ENCODE assay signal across 36 cellular contexts in the genomic region with DNA sequence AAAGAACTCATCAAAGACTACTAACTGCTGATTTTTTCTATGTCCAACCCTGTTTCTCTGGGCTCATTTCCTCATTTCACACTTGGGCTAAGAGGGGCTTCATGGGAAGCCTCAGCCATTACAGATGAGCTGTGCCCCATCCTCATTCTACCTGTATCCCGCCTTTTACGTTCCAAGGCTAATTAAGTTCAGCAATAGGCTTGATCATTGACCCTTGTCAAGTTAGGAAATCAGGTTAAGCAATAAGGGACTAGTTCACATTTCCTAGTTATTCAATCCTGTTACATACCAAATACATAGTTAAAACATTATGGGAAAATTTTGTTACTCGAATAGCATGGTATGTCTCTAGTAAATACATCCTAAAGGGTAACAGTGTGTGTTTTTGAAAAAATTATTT.
"Had no signal": no experiment of that assay in that cellular context is flagged by ENCODE, and none has a peak within 500 bp of the region (broad histone marks: within the 10 kb centered on the region; RNA-seq: fewer than 3 reads in every experiment).

No MANE protein-coding gene starts in this region.

- H3K4me1 Mint-ChIP-seq: activated naive CD4-positive, alpha-beta T cell treated with anti-CD3 and anti-CD28 coated beads, Interleukin-2, amount 50 U/mL, for 24 hours; activated naive CD8-positive, alpha-beta T cell treated with anti-CD3 and anti-CD28 coated beads, Interleukin-2, amount 50 U/mL, for 24 hours; brain; central memory CD8-positive, alpha-beta T cell had no signal

- H3K4me3 Mint-ChIP-seq: activated CD4-positive, alpha-beta memory T cell treated with anti-CD3 and anti-CD28 coated beads for 36 hours; activated CD4-positive, alpha-beta T cell treated with anti-CD3 and anti-CD28 coated beads for 36 hours; activated CD4-positive, alpha-beta T cell treated with anti-CD3 and anti-CD28 coated beads, Interleukin-2, amount 10 ng/mL, durations not matched to agents 24 days and 14 days; activated CD8-positive, alpha-beta memory T cell treated with anti-CD3 and anti-CD28 coated beads, Interleukin-2, amount 10 ng/mL, durations not matched to agents 7 days and 5 days; activated CD8-positive, alpha-beta T cell treated with anti-CD3 and anti-CD28 coated beads, Interleukin-2, amount 10 ng/mL, durations not matched to agents 7 days and 5 days; activated naive CD4-positive, alpha-beta T cell treated with anti-CD3 and anti-CD28 coated beads for 36 hours; activated naive CD4-positive, alpha-beta T cell treated with anti-CD3 and anti-CD28 coated beads, Interleukin-2, amount 50 U/mL, for 24 hours; activated naive CD8-positive, alpha-beta T cell treated with anti-CD3 and anti-CD28 coated beads for 36 hours; activated naive CD8-positive, alpha-beta T cell treated with anti-CD3 and anti-CD28 coated beads, Interleukin-2, amount 50 U/mL, for 24 hours; activated T-helper 1 cell treated with anti-CD3 and anti-CD28 coated beads, Interleukin-12 subunit alpha, Interleukin-12 subunit beta, Interleukin-2, Interleukin-4 antibody, amounts not matched to agents 30 ng/mL and 10 ng/mL and 1 ng/mL, durations not matched to agents 14 hours and 24 hours and 36 hours; brain; central memory CD8-positive, alpha-beta T cell; effector memory CD8-positive, alpha-beta T cell had no signal

- H3K4me1 ChIP-seq: adrenal gland, breast epithelium, foreskin keratinocyte, gastrocnemius medialis had no signal

- FAIRE-seq: colon had no signal

- H3K36me3 ChIP-seq: breast epithelium had no signal

- H3K27me3 ChIP-seq: adrenal gland, breast epithelium, cardiac muscle cell, esophagus muscularis mucosa, foreskin keratinocyte, gastrocnemius medialis, heart left ventricle had no signal

- H3K9me3 Mint-ChIP-seq: activated CD4-positive, alpha-beta memory T cell treated with anti-CD3 and anti-CD28 coated beads for 36 hours; activated CD4-positive, alpha-beta T cell treated with anti-CD3 and anti-CD28 coated beads, Interleukin-2, amount 10 ng/mL, durations not matched to agents 24 days and 14 days; activated naive CD4-positive, alpha-beta T cell treated with anti-CD3 and anti-CD28 coated beads for 36 hours; activated naive CD4-positive, alpha-beta T cell treated with anti-CD3 and anti-CD28 coated beads, Interleukin-2, amount 50 U/mL, for 24 hours; activated naive CD8-positive, alpha-beta T cell treated with anti-CD3 and anti-CD28 coated beads for 36 hours; activated naive CD8-positive, alpha-beta T cell treated with anti-CD3 and anti-CD28 coated beads, Interleukin-2, amount 50 U/mL, for 24 hours; activated T-helper 1 cell treated with anti-CD3 and anti-CD28 coated beads, Interleukin-12 subunit alpha, Interleukin-12 subunit beta, Interleukin-2, Interleukin-4 antibody, amounts not matched to agents 30 ng/mL and 10 ng/mL and 1 ng/mL, durations not matched to agents 14 hours and 24 hours and 36 hours; activated T-helper 2 cell treated with anti-CD3 and anti-CD28 coated beads, Interferon-gamma antibody, Interleukin-2, Interleukin-4, amounts not matched to agents 10 μg/mL and 5 μg/mL and 100 μg/mL, durations not matched to agents 14 hours and 24 hours and 36 hours; brain; central memory CD8-positive, alpha-beta T cell; effector memory CD8-positive, alpha-beta T cell had no signal

- H3K27me3 Mint-ChIP-seq: activated CD4-positive, alpha-beta memory T cell treated with anti-CD3 and anti-CD28 coated beads for 36 hours; activated CD4-positive, alpha-beta T cell treated with anti-CD3 and anti-CD28 coated beads for 36 hours; activated naive CD4-positive, alpha-beta T cell treated with anti-CD3 and anti-CD28 coated beads, Interleukin-2, amount 50 U/mL, for 24 hours; activated naive CD8-positive, alpha-beta T cell treated with anti-CD3 and anti-CD28 coated beads for 36 hours; activated naive CD8-positive, alpha-beta T cell treated with anti-CD3 and anti-CD28 coated beads, Interleukin-2, amount 50 U/mL, for 24 hours; brain; central memory CD8-positive, alpha-beta T cell; effector memory CD8-positive, alpha-beta T cell had no signal

- H3K4me3 ChIP-seq: adrenal gland, breast epithelium, cardiac muscle cell, esophagus muscularis mucosa, gastrocnemius medialis, heart left ventricle had no signal

- H3K27ac ChIP-seq: adrenal gland, breast epithelium, cardiac muscle cell, foreskin keratinocyte, gastrocnemius medialis had no signal

- H3K9me3 ChIP-seq: adrenal gland, breast epithelium, esophagus muscularis mucosa, gastrocnemius medialis had no signal

- H3K36me3 Mint-ChIP-seq: activated CD4-positive, alpha-beta memory T cell treated with anti-CD3 and anti-CD28 coated beads for 36 hours; activated CD8-positive, alpha-beta memory T cell treated with anti-CD3 and anti-CD28 coated beads, Interleukin-2, amount 10 ng/mL, durations not matched to agents 7 days and 5 days; activated naive CD4-positive, alpha-beta T cell treated with anti-CD3 and anti-CD28 coated beads, Interleukin-2, amount 50 U/mL, for 24 hours; activated naive CD8-positive, alpha-beta T cell treated with anti-CD3 and anti-CD28 coated beads for 36 hours had no signal

- H3K27ac Mint-ChIP-seq: activated CD4-positive, alpha-beta memory T cell treated with anti-CD3 and anti-CD28 coated beads for 36 hours; activated CD4-positive, alpha-beta T cell treated with anti-CD3 and anti-CD28 coated beads for 36 hours; activated CD4-positive, alpha-beta T cell treated with anti-CD3 and anti-CD28 coated beads, Interleukin-2, amount 10 ng/mL, durations not matched to agents 24 days and 14 days; activated CD8-positive, alpha-beta memory T cell treated with anti-CD3 and anti-CD28 coated beads, Interleukin-2, amount 10 ng/mL, durations not matched to agents 7 days and 5 days; activated CD8-positive, alpha-beta T cell treated with anti-CD3 and anti-CD28 coated beads, Interleukin-2, amount 10 ng/mL, durations not matched to agents 7 days and 5 days; activated naive CD4-positive, alpha-beta T cell treated with anti-CD3 and anti-CD28 coated beads for 36 hours; activated naive CD4-positive, alpha-beta T cell treated with anti-CD3 and anti-CD28 coated beads, Interleukin-2, amount 50 U/mL, for 24 hours; activated naive CD8-positive, alpha-beta T cell treated with anti-CD3 and anti-CD28 coated beads for 36 hours; activated naive CD8-positive, alpha-beta T cell treated with anti-CD3 and anti-CD28 coated beads, Interleukin-2, amount 50 U/mL, for 24 hours; activated T-helper 1 cell treated with anti-CD3 and anti-CD28 coated beads, Interleukin-12 subunit alpha, Interleukin-12 subunit beta, Interleukin-2, Interleukin-4 antibody, amounts not matched to agents 30 ng/mL and 10 ng/mL and 1 ng/mL, durations not matched to agents 14 hours and 24 hours and 36 hours; activated T-helper 2 cell treated with anti-CD3 and anti-CD28 coated beads, Interferon-gamma antibody, Interleukin-2, Interleukin-4, amounts not matched to agents 10 μg/mL and 5 μg/mL and 100 μg/mL, durations not matched to agents 14 hours and 24 hours and 36 hours; effector memory CD8-positive, alpha-beta T cell had no signal

- DNase-seq: activated CD4-positive, alpha-beta memory T cell treated with anti-CD3 and anti-CD28 coated beads for 36 hours; activated CD4-positive, alpha-beta T cell treated with anti-CD3 and anti-CD28 coated beads for 36 hours; activated CD4-positive, alpha-beta T cell treated with anti-CD3 and anti-CD28 coated beads, Interleukin-2, amount 10 ng/mL, durations not matched to agents 24 days and 14 days; activated CD4-positive, CD25-positive, alpha-beta regulatory T cell; activated CD4-positive, CD25-positive, alpha-beta regulatory T cell treated with anti-CD3 and anti-CD28 coated beads, Interleukin-2, amount 50 U/mL, for 72 hours; activated CD8-positive, alpha-beta memory T cell treated with anti-CD3 and anti-CD28 coated beads, Interleukin-2, amount 10 ng/mL, durations not matched to agents 7 days and 5 days; activated CD8-positive, alpha-beta memory T cell treated with anti-CD3 and anti-CD28 coated beads, Interleukin-2, amount 50 U/mL, for 4 hours; activated CD8-positive, alpha-beta T cell treated with anti-CD3 and anti-CD28 coated beads, Interleukin-2, amount 10 ng/mL, durations not matched to agents 7 days and 5 days; activated effector memory CD4-positive, alpha-beta T cell treated with anti-CD3 and anti-CD28 coated beads, Interleukin-2, amount 50 U/mL, for 16 hours; activated naive CD4-positive, alpha-beta T cell treated with anti-CD3 and anti-CD28 coated beads for 36 hours; activated naive CD8-positive, alpha-beta T cell treated with anti-CD3 and anti-CD28 coated beads for 36 hours; activated naive CD8-positive, alpha-beta T cell treated with anti-CD3 and anti-CD28 coated beads, Interleukin-2, amount 50 U/mL, for 24 hours; activated T-cell treated with anti-CD3 and anti-CD28 coated beads, Interleukin-2, amount 50 U/mL, for 1 hour; activated T-cell treated with anti-CD3 and anti-CD28 coated beads, Interleukin-2, amount 50 U/mL, for 48 hours; adrenal gland; amygdala; aorta; cortex of kidney; dermis blood vessel endothelial cell; effector CD4-positive, alpha-beta T cell; effector memory CD8-positive, alpha-beta T cell; erythroblast; foreskin keratinocyte; gastrocnemius medialis; glutamatergic neuron; heart left ventricle; T-helper 2 cell had no signal

- ATAC-seq: activated CD4-positive, alpha-beta T cell treated with anti-CD3 and anti-CD28 coated beads for 36 hours; activated CD8-positive, alpha-beta memory T cell treated with anti-CD3 and anti-CD28 coated beads, Interleukin-2, amount 10 ng/mL, durations not matched to agents 7 days and 5 days; activated CD8-positive, alpha-beta T cell treated with anti-CD3 and anti-CD28 coated beads, Interleukin-2, amount 10 ng/mL, durations not matched to agents 7 days and 5 days; activated naive CD8-positive, alpha-beta T cell treated with anti-CD3 and anti-CD28 coated beads, Interleukin-2, amount 50 U/mL, for 24 hours; effector memory CD8-positive, alpha-beta T cell; foreskin keratinocyte; gastrocnemius medialis; heart left ventricle had no signal
